Comparison of ENCODE assay signal across 12 cellular contexts in genomic region chr7:134820295-134820694, GRCh38.
"Had no signal": no experiment of that assay in that cellular context is flagged by ENCODE, and none has a peak within 500 bp of the region (broad histone marks: within the 10 kb centered on the region; RNA-seq: fewer than 3 reads in every experiment).

No MANE protein-coding gene starts in this region.

- H3K9me3 ChIP-seq: ovary, SJCRH30 had no signal

- H3K4me1 Mint-ChIP-seq: activated T-helper 17 cell treated with anti-CD3 and anti-CD28 coated beads, Interleukin-2, amount 50 U/mL, for 72 hours; endodermal cell; stimulated activated memory B cell treated with anti-CD40 and anti-IgM and Interleukin-4, amounts not matched to agents 10 μg/mL and 1 μg/mL and 100 μg/mL, for 72 hours had no signal

- H3K27ac ChIP-seq: ovary, SJCRH30 had no signal

- H3K27me3 Mint-ChIP-seq: activated T-helper 17 cell treated with anti-CD3 and anti-CD28 coated beads, Interleukin-2, amount 50 U/mL, for 72 hours; stimulated activated memory B cell treated with anti-CD40 and anti-IgM and Interleukin-4, amounts not matched to agents 10 μg/mL and 1 μg/mL and 100 μg/mL, for 72 hours; type B pancreatic cell had no signal

- H3K4me3 Mint-ChIP-seq: activated T-helper 17 cell treated with anti-CD3 and anti-CD28 coated beads, Interleukin-2, amount 50 U/mL, for 72 hours; endodermal cell; stimulated activated memory B cell treated with anti-CD40 and anti-IgM and Interleukin-4, amounts not matched to agents 10 μg/mL and 1 μg/mL and 100 μg/mL, for 72 hours; type B pancreatic cell had no signal

- H3K9me3 Mint-ChIP-seq: activated T-helper 17 cell treated with anti-CD3 and anti-CD28 coated beads, Interleukin-2, amount 50 U/mL, for 72 hours; endodermal cell; stimulated activated memory B cell treated with anti-CD40 and anti-IgM and Interleukin-4, amounts not matched to agents 10 μg/mL and 1 μg/mL and 100 μg/mL, for 72 hours had no signal

- H3K4me3 ChIP-seq: ovary, SJCRH30 had no signal

- H3K27ac Mint-ChIP-seq: activated T-helper 17 cell treated with anti-CD3 and anti-CD28 coated beads, Interleukin-2, amount 50 U/mL, for 72 hours; endodermal cell; stimulated activated memory B cell treated with anti-CD40 and anti-IgM and Interleukin-4, amounts not matched to agents 10 μg/mL and 1 μg/mL and 100 μg/mL, for 72 hours; type B pancreatic cell had no signal

- DNase-seq: activated naive CD4-positive, alpha-beta T cell treated with Interleukin-2 at 50 U/mL for 16 hours; aorta; endodermal cell; erythroblast; hypothalamus; mesendoderm; ovary; SJCRH30; substantia nigra had no signal

- H3K36me3 Mint-ChIP-seq: stimulated activated memory B cell treated with anti-CD40 and anti-IgM and Interleukin-4, amounts not matched to agents 10 μg/mL and 1 μg/mL and 100 μg/mL, for 72 hours had no signal

- ATAC-seq: activated T-helper 17 cell treated with anti-CD3 and anti-CD28 coated beads, Interleukin-2, amount 50 U/mL, for 72 hours; stimulated activated memory B cell treated with anti-CD40 and anti-IgM and Interleukin-4, amounts not matched to agents 10 μg/mL and 1 μg/mL and 100 μg/mL, for 72 hours had no signal

- H3K36me3 ChIP-seq: ovary, SJCRH30 had no signal

- H3K27me3 ChIP-seq: ovary, SJCRH30 had no signal
